Comparison of ENCODE assay signal across 8 cellular contexts in genomic region chr11:45859661-45860140, GRCh38. TPM values are rescaled to one million over a fixed set of nuclear protein-coding genes. Genes with fewer than 3 reads are reported as not detected.
DNase-seq lines count a peak whose midpoint lies in the region; ATAC-seq, FAIRE-seq and TF ChIP-seq lines count a peak whose summit lies in the region.

No MANE protein-coding gene starts in this region.

- H3K79me2 ChIP-seq in mammary epithelial cell (ENCODE audit: insufficient read depth, low read length), result no peaks in the 10 kb centered on the region

- H3K36me3 ChIP-seq in MG63 (peaks cover 18% of the 10 kb centered on the region), mammary epithelial cell (ENCODE audit: insufficient read depth, low read length) (peaks cover 12% of the 10 kb centered on the region), kidney (ENCODE audit: control insufficient read depth in 1 of 2, insufficient read depth in 2 of 2, low read length in 2 of 2) (peaks cover 31 to 71% of the 10 kb centered on the region in 2 donors), stomach smooth muscle (ENCODE audit: control insufficient read depth in 2 of 2, insufficient read depth in 2 of 2, low read length in 2 of 2) (peaks cover 39 to 41% of the 10 kb centered on the region in 2 donors)

- no peak overlapping the region for H3K27ac ChIP-seq in mammary epithelial cell (ENCODE audit: insufficient read depth, low read depth, low read length)
- H3K27ac ChIP-seq in kidney (ENCODE audit: low read depth in 2 of 2, low read length in 2 of 2), result peak overlapping the region; percentile 80 to 82
- peak overlapping the region; percentile 89 for H3K27ac ChIP-seq in stomach smooth muscle (ENCODE audit: low read length)

- TF ChIP-seq CTCF in mammary epithelial cell (conservative IDR thresholded peaks at IDR 0.05 in 1 of 2, IDR thresholded peaks at IDR 0.05 in 1 of 2; ENCODE audit: extremely low read depth in 1 of 2, insufficient read depth in 1 of 2, low read depth in 1 of 2, low read length in 2 of 2), result no peak
- TF ChIP-seq CTCF in kidney (IDR thresholded peaks at IDR 0.05; ENCODE audit: borderline replicate concordance, extremely low read depth, insufficient read depth), result no peak

- peak; percentile 98 for DNase-seq in MG63
- peak; percentile 46 for DNase-seq in mammary epithelial cell
- peak; percentile 97 for DNase-seq in kidney
- no peak for DNase-seq in T-helper 9 cell
- DNase-seq in HuH-7 (ENCODE audit: low spot score), result no peak
- DNase-seq in stimulated activated CD4-positive, alpha-beta T cell treated with anti-CD3 and anti-CD28 coated beads, Interleukin-2, amount 100 ng/mL, for 24 hours, result no peak

- no peak overlapping the region for H3K4me3 ChIP-seq in MG63
- H3K4me3 ChIP-seq in mammary epithelial cell (replicated peaks in 1 of 3; ENCODE audit: insufficient read depth in 1 of 3, low read depth in 2 of 3, low read length in 3 of 3), result no peak overlapping the region
- H3K4me3 ChIP-seq in kidney (ENCODE audit: low read length in 2 of 2), result no peak overlapping the region
- H3K4me3 ChIP-seq in stomach smooth muscle (ENCODE audit: low read length in 2 of 2), result peak overlapping the region in 1 of 2 donors; percentile 55

- intact Hi-C loops in mammary epithelial cell (cut with micrococcal nuclease) (no loop called here), kidney (cut with DNase I) (no loop called here)

- in situ Hi-C loops in mammary epithelial cell (cut with MboI; ENCODE audit: low sequenced_read_pairs in 2 of 2), result no loop called here

- dilution Hi-C loops in mammary epithelial cell (cut with HindIII; ENCODE audit: low sequenced_read_pairs), result no loop called here

- CTCF ChIA-PET in mammary epithelial cell (lab: Charles Lee; ENCODE audit: low non-redundant PET), result interaction anchor here (0.8 kb wide), 1 partner anchor 13 kb away, joined by 3 read pairs; no protein-coding TSS in a partner anchor

- 18% methylated on average over 12 of the region's 12 CpGs for WGBS in mammary epithelial cell (ENCODE audit: low coverage, missing lambda C conversion rate)

- H4K20me1 ChIP-seq in mammary epithelial cell (ENCODE audit: insufficient read depth, low read length), result no peaks in the 10 kb centered on the region

- H3K9me3 ChIP-seq in MG63, result no peaks in the 10 kb centered on the region
- H3K9me3 ChIP-seq in mammary epithelial cell (replicated peaks; ENCODE audit: insufficient read depth, low read length), result no peaks in the 10 kb centered on the region
- H3K9me3 ChIP-seq in kidney (ENCODE audit: control insufficient read depth in 1 of 2, low read length in 2 of 2), result no peaks in the 10 kb centered on the region
- H3K9me3 ChIP-seq in stomach smooth muscle (ENCODE audit: control insufficient read depth in 2 of 2, low read length in 2 of 2), result no peaks in the 10 kb centered on the region

- no peak overlapping the region for H3K4me2 ChIP-seq in mammary epithelial cell (ENCODE audit: insufficient read depth, low read depth, low read length)

- H3K27me3 ChIP-seq in MG63 (no peaks in the 10 kb centered on the region), mammary epithelial cell (ENCODE audit: insufficient read depth, low read length) (no peaks in the 10 kb centered on the region), stomach smooth muscle (ENCODE audit: control insufficient read depth in 1 of 2, insufficient read depth in 2 of 2, low read length in 2 of 2) (no peaks in the 10 kb centered on the region)

- no peak overlapping the region for H2AFZ ChIP-seq in mammary epithelial cell (ENCODE audit: low read depth, low read length)

- H3K4me1 ChIP-seq in mammary epithelial cell (ENCODE audit: insufficient read depth, low read length) (peaks cover 11% of the 10 kb centered on the region), kidney (ENCODE audit: control insufficient read depth in 1 of 2, insufficient read depth in 1 of 2, low read depth in 1 of 2, low read length in 2 of 2) (peaks cover 45 to 50% of the 10 kb centered on the region in 2 donors), stomach smooth muscle (ENCODE audit: control insufficient read depth, insufficient read depth, low read length) (peaks cover 63% of the 10 kb centered on the region)

- BruUV-seq in mammary epithelial cell (replicated peaks; lab: Mats Ljungman, UMichigan), result no TSS peak

- ATAC-seq in GM18873 (IDR thresholded peaks at IDR 0.05; ENCODE audit: low FRiP score, unreplicated experiment), result no peak

- FAIRE-seq in kidney (lab: Jason Lieb, UNC), result no peak

- no peak overlapping the region for H3K9ac ChIP-seq in mammary epithelial cell (ENCODE audit: insufficient read depth, low read length)
- peak overlapping the region in 1 of 2 donors; percentile 66 for H3K9ac ChIP-seq in kidney (ENCODE audit: low read length in 2 of 2)
- H3K9ac ChIP-seq in stomach smooth muscle (ENCODE audit: low read length in 2 of 2), result peak overlapping the region; percentile 34 to 55

RNA-seq across cellular contexts. Expression of gene CRY2, which starts 12.4 kb away (rescaled TPM):
- total RNA-seq in MG63 (2014; rRNA removed; shearing (Covaris generic); ENCODE audit: low replicate concordance), result 6.5 and 13.0 TPM in 2 replicates
- total RNA-seq in mammary epithelial cell (10 to 100 TPM; 13.2 to 14.0 TPM), kidney (44.5 TPM)
- polyA plus RNA-seq in mammary epithelial cell (5.2 TPM), kidney (ENCODE audit: insufficient read depth, low read depth, low replicate concordance) (20.7 TPM)
- polyA minus RNA-seq in mammary epithelial cell, result 19.6 TPM

RNA-seq across cellular contexts. Expression of gene MAPK8IP1, which starts 25.8 kb away (rescaled TPM):
- total RNA-seq in MG63 (2014; rRNA removed; shearing (Covaris generic); ENCODE audit: low replicate concordance), result 2.6 and 15.5 TPM in 2 replicates
- 10 to 100 TPM in 1 of 2 donors, 1 to 10 TPM in 1; 6.7 to 11.0 TPM for total RNA-seq in mammary epithelial cell
- 3.2 TPM for polyA plus RNA-seq in mammary epithelial cell
- polyA minus RNA-seq in mammary epithelial cell, result 6.0 TPM
- 15.7 TPM for total RNA-seq in kidney
- polyA plus RNA-seq in kidney (ENCODE audit: insufficient read depth, low read depth, low replicate concordance), result 24.8 TPM

RNA-seq across cellular contexts. Expression of gene FREY1, which starts 47.4 kb away (rescaled TPM):
- total RNA-seq in MG63 (2014; rRNA removed; shearing (Covaris generic); ENCODE audit: low replicate concordance), result 0.72 and 5.0 TPM in 2 replicates
- 1 to 10 TPM; 2.1 to 2.7 TPM for total RNA-seq in mammary epithelial cell
- polyA plus RNA-seq in mammary epithelial cell, result 0.24 TPM
- not detected for polyA minus RNA-seq in mammary epithelial cell
- total RNA-seq in kidney, result 1.0 TPM
- polyA plus RNA-seq in kidney (ENCODE audit: insufficient read depth, low read depth, low replicate concordance), result 0.99 TPM

RNA-seq across cellular contexts. Expression of gene SLC35C1, which starts 54.8 kb away (rescaled TPM):
- 3.8 and 11.5 TPM in 2 replicates for total RNA-seq in MG63 (2014; rRNA removed; shearing (Covaris generic); ENCODE audit: low replicate concordance)
- total RNA-seq in mammary epithelial cell, result 10 to 100 TPM; 11.2 to 18.0 TPM
- 10.5 TPM for polyA plus RNA-seq in mammary epithelial cell
- 11.1 TPM for polyA minus RNA-seq in mammary epithelial cell
- total RNA-seq in kidney, result 20.6 TPM
- 5.7 TPM for polyA plus RNA-seq in kidney (ENCODE audit: insufficient read depth, low read depth, low replicate concordance)

RNA-seq across cellular contexts. Expression of gene PEX16, which starts 58.0 kb away (rescaled TPM):
- total RNA-seq in MG63 (2014; rRNA removed; shearing (Covaris generic); ENCODE audit: low replicate concordance), result 20.5 and 31.6 TPM in 2 replicates
- total RNA-seq in mammary epithelial cell (10 to 100 TPM; 28.5 to 30.9 TPM), kidney (38.4 TPM)
- polyA plus RNA-seq in mammary epithelial cell (19.6 TPM), kidney (ENCODE audit: insufficient read depth, low read depth, low replicate concordance) (46.0 TPM)
- polyA minus RNA-seq in mammary epithelial cell, result 18.1 TPM

Comparison
In these comparisons a context has a peak if more than half of its experiments do, and no peak if none do; other contexts are left out.
1. DNase-seq: peak in MG63 (single experiment), mammary epithelial cell (single experiment) and kidney (single experiment); none in T-helper 9 cell (single experiment), HuH-7 (single experiment) and stimulated activated CD4-positive, alpha-beta T cell treated with anti-CD3 and anti-CD28 coated beads, Interleukin-2, amount 100 ng/mL, for 24 hours (0 of 2).